Comparison of ENCODE assay signal across 16 cellular contexts in the genomic region with DNA sequence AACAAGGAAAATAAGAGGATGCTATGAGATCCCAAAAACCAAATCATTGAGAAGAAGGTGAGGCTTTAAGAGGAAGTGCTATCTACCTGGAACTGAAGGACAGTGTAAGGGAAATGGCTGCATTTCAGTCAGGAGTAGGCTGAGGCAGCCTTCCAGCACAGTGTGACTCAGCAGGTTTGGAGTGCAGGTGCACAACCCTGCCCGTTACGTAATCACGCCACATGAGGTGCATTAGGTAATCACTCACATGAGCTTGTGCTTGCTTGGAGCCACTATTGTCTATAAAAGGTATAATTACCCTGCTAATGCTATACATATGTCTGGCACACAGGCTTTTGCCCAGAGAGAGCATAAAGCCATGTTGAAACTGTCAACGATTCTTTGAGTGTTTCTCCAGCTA.
DNase-seq lines count a peak whose midpoint lies in the region; ATAC-seq and TF ChIP-seq lines count a peak whose summit lies in the region.
"Had no signal": no experiment of that assay in that cellular context is flagged by ENCODE, and none has a peak within 500 bp of the region (broad histone marks: within the 10 kb centered on the region; RNA-seq: fewer than 3 reads in every experiment).

No MANE protein-coding gene starts in this region.

- H3K36me3 Mint-ChIP-seq in neural progenitor cell = no peaks in the 10 kb centered on the region

- H3K4me1 Mint-ChIP-seq in neural progenitor cell = no peaks in the 10 kb centered on the region
- H3K4me1 Mint-ChIP-seq: activated B cell treated with CpG ODN at 0.5 μM for 24 hours; naive thymus-derived CD8-positive, alpha-beta T cell had no signal

- H3F3A ChIP-seq in neural progenitor cell (ENCODE audit: low read depth) = no peaks in the 10 kb centered on the region

- no peak overlapping the region for H3K27ac Mint-ChIP-seq in neural progenitor cell
- H3K27ac Mint-ChIP-seq: activated B cell treated with CpG ODN at 0.5 μM for 24 hours; dendritic cell treated with granulocyte-macrophage colony-stimulating factor and Interleukin-4, amounts not matched to agents 40 ng/mL and 50 ng/mL, for 4 days; naive thymus-derived CD8-positive, alpha-beta T cell had no signal

- TF ChIP-seq CTCF in body of pancreas (IDR thresholded peaks at IDR 0.05) (no peak), neural progenitor cell (IDR thresholded peaks at IDR 0.05) (no peak)

- H3K9me3 ChIP-seq in body of pancreas (no peaks in the 10 kb centered on the region), neural progenitor cell (ENCODE audit: low read depth) (no peaks in the 10 kb centered on the region)
- H3K9me3 ChIP-seq: ascending aorta had no signal

- H3K27ac ChIP-seq in body of pancreas (peak overlapping the region in 2 of 4 donors; percentile 42 to 51), neural progenitor cell (no peak overlapping the region)
- H3K27ac ChIP-seq: ascending aorta, C4-2B, psoas muscle had no signal

- ATAC-seq in body of pancreas = no peak
- ATAC-seq: naive thymus-derived CD8-positive, alpha-beta T cell; psoas muscle had no signal

- no peak for TF ChIP-seq POLR2A in body of pancreas (IDR thresholded peaks at IDR 0.05)

- no peak overlapping the region for H3K9ac ChIP-seq in neural progenitor cell

- WGBS in body of pancreas, 2 donors = 72 to 88% methylated on average over 4 of the region's 4 CpGs

- no peaks in the 10 kb centered on the region for H4K20me1 ChIP-seq in neural progenitor cell (ENCODE audit: low read depth)

- intact Hi-C loops in body of pancreas (cut with DNase I) = no loop called here

- H3K4me3 ChIP-seq in body of pancreas (no peak overlapping the region), neural progenitor cell (no peak overlapping the region)
- H3K4me3 ChIP-seq: ascending aorta, psoas muscle had no signal

- H3K4me1 ChIP-seq in body of pancreas (no peaks in the 10 kb centered on the region), neural progenitor cell (no peaks in the 10 kb centered on the region)
- H3K4me1 ChIP-seq: ascending aorta, psoas muscle had no signal

- peaks cover 22% of the 10 kb centered on the region for H3K9me3 Mint-ChIP-seq in neural progenitor cell

- no peaks in the 10 kb centered on the region for H3K27me3 Mint-ChIP-seq in neural progenitor cell (ENCODE audit: insufficient read depth, low read depth)
- H3K27me3 Mint-ChIP-seq: activated B cell treated with CpG ODN at 0.5 μM for 24 hours; dendritic cell treated with granulocyte-macrophage colony-stimulating factor and Interleukin-4, amounts not matched to agents 40 ng/mL and 50 ng/mL, for 4 days; naive thymus-derived CD8-positive, alpha-beta T cell had no signal

- H3K4me2 ChIP-seq in neural progenitor cell = no peak overlapping the region

- H2AFZ ChIP-seq in neural progenitor cell (replicated peaks) = no peak overlapping the region

- no peak overlapping the region for H3K4me3 Mint-ChIP-seq in neural progenitor cell
- H3K4me3 Mint-ChIP-seq: activated B cell treated with CpG ODN at 0.5 μM for 24 hours; dendritic cell treated with granulocyte-macrophage colony-stimulating factor and Interleukin-4, amounts not matched to agents 40 ng/mL and 50 ng/mL, for 4 days; naive thymus-derived CD8-positive, alpha-beta T cell had no signal

- H3K27me3 ChIP-seq in body of pancreas (no peaks in the 10 kb centered on the region), neural progenitor cell (no peaks in the 10 kb centered on the region)
- H3K27me3 ChIP-seq: ascending aorta had no signal

- H3K79me2 ChIP-seq in neural progenitor cell (ENCODE audit: low read depth) = no peaks in the 10 kb centered on the region

- DNase-seq in DMS53 (lab: John Stamatoyannopoulos, UW) = peak; percentile 59
- no peak for DNase-seq in DMS53 treated with DMSO at 0.1 percent for 48 hours (lab: John Stamatoyannopoulos, UW; ENCODE audit: unreplicated experiment)
- DNase-seq in NCI-H2171 (lab: John Stamatoyannopoulos, UW) = peak; percentile 45
- DNase-seq in body of pancreas = peak in 3 of 4 donors; percentile 42 to 86 (median 77)
- peak; percentile 4 for DNase-seq in neural progenitor cell (ENCODE audit: low spot score)
- no peak for DNase-seq in stimulated activated naive CD4-positive, alpha-beta T cell treated with Interleukin-2 at 50 U/mL for 16 hours (lab: John Stamatoyannopoulos, UW)
- DNase-seq in MV-4-11 (lab: John Stamatoyannopoulos, UW) = no peak
- no peak for DNase-seq in NCI-H446 (lab: John Stamatoyannopoulos, UW)
- DNase-seq: 8988T; activated B cell treated with CpG ODN at 0.5 μM for 24 hours; activated effector memory CD4-positive, alpha-beta T cell treated with anti-CD3 and anti-CD28 coated beads, Interleukin-2, amount 50 U/mL, for 16 hours; psoas muscle had no signal

- H3K36me3 ChIP-seq in body of pancreas (replicated peaks in 1 of 2; ENCODE audit: insufficient read depth in 1 of 2, low read depth in 2 of 2) = no peaks in the 10 kb centered on the region
- H3K36me3 ChIP-seq in neural progenitor cell = no peaks in the 10 kb centered on the region
- H3K36me3 ChIP-seq: ascending aorta had no signal

Comparison
In these comparisons a context has a peak if more than half of its experiments do, and no peak if none do; other contexts are left out.
1. DNase-seq: peak in DMS53 (single experiment), NCI-H2171 (single experiment), body of pancreas (3 of 4) and neural progenitor cell (single experiment); none in DMS53 treated with DMSO at 0.1 percent for 48 hours (single experiment), stimulated activated naive CD4-positive, alpha-beta T cell treated with Interleukin-2 at 50 U/mL for 16 hours (single experiment), MV-4-11 (single experiment) and NCI-H446 (0 of 2).